In the genomic region with DNA sequence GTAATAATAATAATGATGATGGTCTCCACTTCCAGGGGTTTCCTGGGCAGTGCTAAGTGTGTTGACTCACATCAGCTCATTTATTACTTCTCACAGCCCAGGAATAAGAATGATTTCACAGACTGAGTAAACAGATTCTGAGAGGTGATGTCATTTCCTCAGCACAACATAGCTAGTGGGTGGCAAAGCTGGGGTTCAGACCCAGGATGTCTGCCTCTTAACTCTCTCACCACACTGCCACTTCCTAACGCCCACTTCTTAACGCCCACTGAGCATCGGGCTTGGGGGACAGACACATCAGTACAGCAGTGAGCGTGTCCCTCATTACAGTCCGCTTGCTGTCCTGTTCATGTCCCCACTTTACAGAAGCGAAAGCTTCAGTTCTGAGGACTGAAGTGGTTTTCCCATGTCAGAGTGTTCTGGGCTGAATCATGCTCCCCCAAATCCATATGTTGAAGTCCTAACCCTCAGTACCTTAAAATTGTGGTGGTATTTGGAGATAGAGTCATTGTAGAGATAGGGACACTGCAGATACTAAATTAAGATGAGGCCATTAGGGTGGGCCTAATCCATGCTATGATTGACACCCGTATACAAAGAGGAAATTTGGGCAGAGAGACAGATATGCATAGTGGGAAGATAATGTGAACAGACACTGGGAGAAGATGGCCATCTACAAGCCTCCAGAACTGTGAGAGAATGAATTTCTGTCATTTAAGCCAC, we compare ENCODE assay signal across 9 cellular contexts.
DNase-seq lines count a peak whose midpoint lies in the region; TF ChIP-seq lines count a peak whose summit lies in the region.
"Had no signal": no experiment of that assay in that cellular context is flagged by ENCODE, and none has a peak within 500 bp of the region (broad histone marks: within the 10 kb centered on the region; RNA-seq: fewer than 3 reads in every experiment).

No MANE protein-coding gene starts in this region.

- peaks cover 0 to 6% of the 10 kb centered on the region in 2 donors for H3K27me3 ChIP-seq in tibial artery
- no peaks in the 10 kb centered on the region for H3K27me3 ChIP-seq in mesendoderm (ENCODE audit: insufficient read depth, low read length, poor library complexity)

- no peak overlapping the region for H3K9ac ChIP-seq in mesendoderm (ENCODE audit: low read length)

- H3K18ac ChIP-seq in mesendoderm (ENCODE audit: low read length) = no peak overlapping the region

- TF ChIP-seq CTCF in tibial artery (IDR thresholded peaks at IDR 0.05) = no peak

- no peak overlapping the region for H4K8ac ChIP-seq in mesendoderm (ENCODE audit: low read depth, low read length)

- H2BK5ac ChIP-seq in mesendoderm (ENCODE audit: low read length) = no peak overlapping the region

- H3K4ac ChIP-seq in mesendoderm (ENCODE audit: low read depth, low read length) = no peak overlapping the region

- H3K27ac ChIP-seq in tibial artery (no peak overlapping the region), mesendoderm (ENCODE audit: low read depth, low read length) (no peak overlapping the region)
- H3K27ac ChIP-seq: A549 had no signal

- no peak overlapping the region for H3K4me2 ChIP-seq in mesendoderm (ENCODE audit: low read length)
- H3K4me2 ChIP-seq: A549 had no signal

- H3K56ac ChIP-seq in mesendoderm (ENCODE audit: low read length) = no peak overlapping the region

- H4K5ac ChIP-seq in mesendoderm (ENCODE audit: low read length) = no peak overlapping the region

- no peaks in the 10 kb centered on the region for H3K79me1 ChIP-seq in mesendoderm (ENCODE audit: low read length)

- H3K79me2 ChIP-seq in mesendoderm (ENCODE audit: control insufficient read depth, insufficient read depth, low read length) = no peaks in the 10 kb centered on the region

- H3K9me3 ChIP-seq in tibial artery = no peaks in the 10 kb centered on the region
- H3K9me3 ChIP-seq: A549 had no signal

- intact Hi-C loops in tibial artery (cut with DNase I; ENCODE audit: low total_unique reads) = no loop called here

- H3K23ac ChIP-seq in mesendoderm (ENCODE audit: low read length) = no peak overlapping the region

- H2AK5ac ChIP-seq in mesendoderm (ENCODE audit: low read length) = no peak overlapping the region

- DNase-seq in NCI-H2029 (lab: John Stamatoyannopoulos, UW) = peak; percentile 24
- DNase-seq in NCI-H2029 treated with DMSO at 0.1 percent for 48 hours (lab: John Stamatoyannopoulos, UW) = no peak
- DNase-seq in activated CD4-positive, alpha-beta T cell treated with anti-CD3 and anti-CD28 coated beads for 1 hour = peak; percentile 32
- DNase-seq in effector CD8-positive, alpha-beta T cell (lab: John Stamatoyannopoulos, UW) = peak; percentile 28
- DNase-seq in stimulated activated CD4-positive, alpha-beta T cell treated with anti-CD3 and anti-CD28 coated beads, Interleukin-4, amount 100 ng/mL, for 48 hours (ENCODE audit: low read depth in 2 of 2) = peak; percentile 21 to 37
- no peak for DNase-seq in tibial artery
- DNase-seq in NCI-H128 (lab: John Stamatoyannopoulos, UW; ENCODE audit: unreplicated experiment) = no peak
- DNase-seq in mesendoderm = no peak

- H3K4me3 ChIP-seq in tibial artery (no peak overlapping the region), mesendoderm (ENCODE audit: low read length) (no peak overlapping the region)
- H3K4me3 ChIP-seq: A549 had no signal

- H2BK15ac ChIP-seq in mesendoderm (replicated peaks; ENCODE audit: low read depth) = no peak overlapping the region

- no peak overlapping the region for H2BK120ac ChIP-seq in mesendoderm (ENCODE audit: low read depth, low read length)

- H3K36me3 ChIP-seq in tibial artery (no peaks in the 10 kb centered on the region), mesendoderm (ENCODE audit: control insufficient read depth, insufficient read depth, low read length) (no peaks in the 10 kb centered on the region)

- no peaks in the 10 kb centered on the region for H3K4me1 ChIP-seq in tibial artery
- no peaks in the 10 kb centered on the region for H3K4me1 ChIP-seq in mesendoderm (ENCODE audit: control insufficient read depth, low read depth, low read length)
- H3K4me1 ChIP-seq: A549 had no signal

- WGBS in mesendoderm (ENCODE audit: extremely low coverage, insufficient coverage, low lambda C conversion rate) = no CpG with 5 or more reads among the region's 7 CpGs

Comparison
In these comparisons a context has a peak if more than half of its experiments do, and no peak if none do; other contexts are left out.
1. DNase-seq: peak in NCI-H2029 (single experiment), activated CD4-positive, alpha-beta T cell treated with anti-CD3 and anti-CD28 coated beads for 1 hour (single experiment), effector CD8-positive, alpha-beta T cell (single experiment) and stimulated activated CD4-positive, alpha-beta T cell treated with anti-CD3 and anti-CD28 coated beads, Interleukin-4, amount 100 ng/mL, for 48 hours (2 of 2); none in NCI-H2029 treated with DMSO at 0.1 percent for 48 hours (single experiment), tibial artery (0 of 2), NCI-H128 (single experiment) and mesendoderm (single experiment).